In the genomic region with DNA sequence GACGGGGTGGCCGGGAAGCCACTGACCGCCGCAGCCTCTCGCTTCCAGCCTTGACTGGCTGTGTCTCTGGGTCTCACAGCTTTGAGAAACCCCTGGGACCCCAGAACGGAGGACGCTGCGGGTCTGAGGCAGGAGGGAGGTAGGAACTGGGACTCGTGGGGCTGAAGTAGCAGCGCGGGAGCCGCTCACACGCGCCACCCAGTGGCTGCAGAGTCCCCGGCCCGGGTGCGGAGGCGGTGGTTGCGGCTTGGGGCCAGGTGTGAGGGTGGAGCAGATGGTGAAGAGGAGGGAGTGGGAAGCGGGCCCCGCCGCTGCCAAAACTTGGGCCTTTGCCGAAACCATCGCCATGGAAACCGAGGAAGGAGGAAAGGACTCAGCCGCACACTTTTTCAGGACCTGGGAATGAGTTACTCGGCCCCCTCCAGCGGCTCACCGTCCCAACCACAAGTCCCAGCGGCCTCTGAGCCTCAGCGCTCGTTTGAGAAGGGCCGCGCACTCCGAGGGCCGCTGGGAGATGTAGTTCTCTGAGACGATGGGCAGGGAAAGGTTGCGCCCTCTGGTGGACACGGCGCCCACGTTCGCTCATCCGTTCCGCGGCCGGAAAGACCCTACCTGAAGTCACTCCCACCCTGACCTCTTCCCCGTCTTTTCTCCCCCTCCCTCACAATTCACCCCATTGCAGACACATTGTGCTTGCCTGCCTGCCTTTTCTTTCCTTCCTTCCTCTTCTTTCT, we compare ENCODE assay signal across 1 cellular context.
A peak's percentile ranks its signal among the peaks of the same experiment; 100 is the strongest.
TF ChIP-seq lines count a peak whose summit lies in the region.

No MANE protein-coding gene starts in this region.

TF ChIP-seq in HepG2, 621 proteins besides CTCF, POLR2A, EP300 and RAD21 (continued from another document and continues in another):
- TF ChIP-seq ZNF142 (CRISPR knock-in tag; IDR thresholded peaks at IDR 0.05) (no peak; the same call in 1 of the 2 replicates), SPEN (CRISPR knock-in tag; IDR thresholded peaks at IDR 0.05; ENCODE audit: low read depth) (no peak), ZFP36 (IDR thresholded peaks at IDR 0.05; ENCODE audit: borderline replicate concordance, low read depth, low read length, partially characterized antibody) (no peak), IRF2 (CRISPR knock-in tag; IDR thresholded peaks at IDR 0.05) (peak; percentile 94), KLF11 (CRISPR knock-in tag; IDR thresholded peaks at IDR 0.05) (no peak), SIX1 (CRISPR knock-in tag; IDR thresholded peaks at IDR 0.05; ENCODE audit: borderline replicate concordance) (no peak), IRF1 (CRISPR knock-in tag; IDR thresholded peaks at IDR 0.05; ENCODE audit: low read depth) (peak; percentile 26; the same call in 1 of the 2 replicates), ZFP82 (CRISPR knock-in tag; IDR thresholded peaks at IDR 0.05; ENCODE audit: borderline replicate concordance) (no peak; the same call in 1 of the 2 replicates), ZNF607 (CRISPR knock-in tag; IDR thresholded peaks at IDR 0.05; ENCODE audit: borderline replicate concordance) (peak; percentile 46; the same call in 1 of the 2 replicates), ZNF746 (CRISPR knock-in tag; IDR thresholded peaks at IDR 0.05) (no peak), FLYWCH1 (CRISPR knock-in tag; IDR thresholded peaks at IDR 0.05) (no peak), TERF1 (CRISPR knock-in tag; IDR thresholded peaks at IDR 0.05) (no peak), SP2 (CRISPR knock-in tag; IDR thresholded peaks at IDR 0.05) (no peak), TCF12 (IDR thresholded peaks at IDR 0.05) (no peak), TCF12 (CRISPR knock-in tag; IDR thresholded peaks at IDR 0.05) (no peak), MIER3 (CRISPR knock-in tag; IDR thresholded peaks at IDR 0.05; ENCODE audit: borderline replicate concordance) (peak; percentile 19; the same call in 1 of the 2 replicates), IKZF4 (CRISPR knock-in tag; IDR thresholded peaks at IDR 0.05; ENCODE audit: borderline replicate concordance, low read depth, not compliant biosample characterization) (no peak), PHB2 (IDR thresholded peaks at IDR 0.05; ENCODE audit: partially characterized antibody) (no peak), MXD1 (CRISPR knock-in tag; IDR thresholded peaks at IDR 0.05) (peak; percentile 50; the same call in 1 of the 2 replicates), SNRNP70 (IDR thresholded peaks at IDR 0.05; ENCODE audit: low read depth, low read length) (no peak), JUN (CRISPR knock-in tag; IDR thresholded peaks at IDR 0.05) (no peak), FOXK2 (IDR thresholded peaks at IDR 0.05) (no peak), ZMYM3 (CRISPR knock-in tag; IDR thresholded peaks at IDR 0.05) (no peak), ZNF720 (CRISPR knock-in tag; IDR thresholded peaks at IDR 0.05) (0 out of 2 replicates have a peak, but pooled peaks have one; percentile 3), ZNF10 (CRISPR knock-in tag; IDR thresholded peaks at IDR 0.05; ENCODE audit: borderline replicate concordance, low read depth) (no peak; the same call in 1 of the 2 replicates), EHMT2 (IDR thresholded peaks at IDR 0.05; ENCODE audit: borderline replicate concordance, low read depth, low read length) (no peak), KLF6 (CRISPR knock-in tag; IDR thresholded peaks at IDR 0.05) (no peak), ZNF891 (CRISPR knock-in tag; IDR thresholded peaks at IDR 0.05) (no peak), ZNF180 (CRISPR knock-in tag; IDR thresholded peaks at IDR 0.05; ENCODE audit: borderline replicate concordance, low read depth) (no peak; the same call in 1 of the 2 replicates), DMAP1 (CRISPR knock-in tag; IDR thresholded peaks at IDR 0.05) (no peak; the same call in 1 of the 2 replicates), CEBPZ (IDR thresholded peaks at IDR 0.05; ENCODE audit: low read length) (no peak), ZNF224 (CRISPR knock-in tag; IDR thresholded peaks at IDR 0.05) (no peak), ELF1 (CRISPR knock-in tag; IDR thresholded peaks at IDR 0.05) (peak; percentile 56; the same call in 1 of the 2 replicates)
- TF ChIP-seq, protein P1, sequence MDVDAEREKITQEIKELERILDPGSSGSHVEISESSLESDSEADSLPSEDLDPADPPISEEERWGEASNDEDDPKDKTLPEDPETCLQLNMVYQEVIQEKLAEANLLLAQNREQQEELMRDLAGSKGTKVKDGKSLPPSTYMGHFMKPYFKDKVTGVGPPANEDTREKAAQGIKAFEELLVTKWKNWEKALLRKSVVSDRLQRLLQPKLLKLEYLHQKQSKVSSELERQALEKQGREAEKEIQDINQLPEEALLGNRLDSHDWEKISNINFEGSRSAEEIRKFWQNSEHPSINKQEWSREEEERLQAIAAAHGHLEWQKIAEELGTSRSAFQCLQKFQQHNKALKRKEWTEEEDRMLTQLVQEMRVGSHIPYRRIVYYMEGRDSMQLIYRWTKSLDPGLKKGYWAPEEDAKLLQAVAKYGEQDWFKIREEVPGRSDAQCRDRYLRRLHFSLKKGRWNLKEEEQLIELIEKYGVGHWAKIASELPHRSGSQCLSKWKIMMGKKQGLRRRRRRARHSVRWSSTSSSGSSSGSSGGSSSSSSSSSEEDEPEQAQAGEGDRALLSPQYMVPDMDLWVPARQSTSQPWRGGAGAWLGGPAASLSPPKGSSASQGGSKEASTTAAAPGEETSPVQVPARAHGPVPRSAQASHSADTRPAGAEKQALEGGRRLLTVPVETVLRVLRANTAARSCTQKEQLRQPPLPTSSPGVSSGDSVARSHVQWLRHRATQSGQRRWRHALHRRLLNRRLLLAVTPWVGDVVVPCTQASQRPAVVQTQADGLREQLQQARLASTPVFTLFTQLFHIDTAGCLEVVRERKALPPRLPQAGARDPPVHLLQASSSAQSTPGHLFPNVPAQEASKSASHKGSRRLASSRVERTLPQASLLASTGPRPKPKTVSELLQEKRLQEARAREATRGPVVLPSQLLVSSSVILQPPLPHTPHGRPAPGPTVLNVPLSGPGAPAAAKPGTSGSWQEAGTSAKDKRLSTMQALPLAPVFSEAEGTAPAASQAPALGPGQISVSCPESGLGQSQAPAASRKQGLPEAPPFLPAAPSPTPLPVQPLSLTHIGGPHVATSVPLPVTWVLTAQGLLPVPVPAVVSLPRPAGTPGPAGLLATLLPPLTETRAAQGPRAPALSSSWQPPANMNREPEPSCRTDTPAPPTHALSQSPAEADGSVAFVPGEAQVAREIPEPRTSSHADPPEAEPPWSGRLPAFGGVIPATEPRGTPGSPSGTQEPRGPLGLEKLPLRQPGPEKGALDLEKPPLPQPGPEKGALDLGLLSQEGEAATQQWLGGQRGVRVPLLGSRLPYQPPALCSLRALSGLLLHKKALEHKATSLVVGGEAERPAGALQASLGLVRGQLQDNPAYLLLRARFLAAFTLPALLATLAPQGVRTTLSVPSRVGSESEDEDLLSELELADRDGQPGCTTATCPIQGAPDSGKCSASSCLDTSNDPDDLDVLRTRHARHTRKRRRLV (CRISPR knock-in tag; IDR thresholded peaks at IDR 0.05), result no peak
- TF ChIP-seq, protein P2, sequence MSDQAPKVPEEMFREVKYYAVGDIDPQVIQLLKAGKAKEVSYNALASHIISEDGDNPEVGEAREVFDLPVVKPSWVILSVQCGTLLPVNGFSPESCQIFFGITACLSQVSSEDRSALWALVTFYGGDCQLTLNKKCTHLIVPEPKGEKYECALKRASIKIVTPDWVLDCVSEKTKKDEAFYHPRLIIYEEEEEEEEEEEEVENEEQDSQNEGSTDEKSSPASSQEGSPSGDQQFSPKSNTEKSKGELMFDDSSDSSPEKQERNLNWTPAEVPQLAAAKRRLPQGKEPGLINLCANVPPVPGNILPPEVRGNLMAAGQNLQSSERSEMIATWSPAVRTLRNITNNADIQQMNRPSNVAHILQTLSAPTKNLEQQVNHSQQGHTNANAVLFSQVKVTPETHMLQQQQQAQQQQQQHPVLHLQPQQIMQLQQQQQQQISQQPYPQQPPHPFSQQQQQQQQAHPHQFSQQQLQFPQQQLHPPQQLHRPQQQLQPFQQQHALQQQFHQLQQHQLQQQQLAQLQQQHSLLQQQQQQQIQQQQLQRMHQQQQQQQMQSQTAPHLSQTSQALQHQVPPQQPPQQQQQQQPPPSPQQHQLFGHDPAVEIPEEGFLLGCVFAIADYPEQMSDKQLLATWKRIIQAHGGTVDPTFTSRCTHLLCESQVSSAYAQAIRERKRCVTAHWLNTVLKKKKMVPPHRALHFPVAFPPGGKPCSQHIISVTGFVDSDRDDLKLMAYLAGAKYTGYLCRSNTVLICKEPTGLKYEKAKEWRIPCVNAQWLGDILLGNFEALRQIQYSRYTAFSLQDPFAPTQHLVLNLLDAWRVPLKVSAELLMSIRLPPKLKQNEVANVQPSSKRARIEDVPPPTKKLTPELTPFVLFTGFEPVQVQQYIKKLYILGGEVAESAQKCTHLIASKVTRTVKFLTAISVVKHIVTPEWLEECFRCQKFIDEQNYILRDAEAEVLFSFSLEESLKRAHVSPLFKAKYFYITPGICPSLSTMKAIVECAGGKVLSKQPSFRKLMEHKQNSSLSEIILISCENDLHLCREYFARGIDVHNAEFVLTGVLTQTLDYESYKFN (CRISPR knock-in tag; conservative IDR thresholded peaks at IDR 0.05), result no peak
